ENCODE assay signal across 1 cellular context in the genomic region with DNA sequence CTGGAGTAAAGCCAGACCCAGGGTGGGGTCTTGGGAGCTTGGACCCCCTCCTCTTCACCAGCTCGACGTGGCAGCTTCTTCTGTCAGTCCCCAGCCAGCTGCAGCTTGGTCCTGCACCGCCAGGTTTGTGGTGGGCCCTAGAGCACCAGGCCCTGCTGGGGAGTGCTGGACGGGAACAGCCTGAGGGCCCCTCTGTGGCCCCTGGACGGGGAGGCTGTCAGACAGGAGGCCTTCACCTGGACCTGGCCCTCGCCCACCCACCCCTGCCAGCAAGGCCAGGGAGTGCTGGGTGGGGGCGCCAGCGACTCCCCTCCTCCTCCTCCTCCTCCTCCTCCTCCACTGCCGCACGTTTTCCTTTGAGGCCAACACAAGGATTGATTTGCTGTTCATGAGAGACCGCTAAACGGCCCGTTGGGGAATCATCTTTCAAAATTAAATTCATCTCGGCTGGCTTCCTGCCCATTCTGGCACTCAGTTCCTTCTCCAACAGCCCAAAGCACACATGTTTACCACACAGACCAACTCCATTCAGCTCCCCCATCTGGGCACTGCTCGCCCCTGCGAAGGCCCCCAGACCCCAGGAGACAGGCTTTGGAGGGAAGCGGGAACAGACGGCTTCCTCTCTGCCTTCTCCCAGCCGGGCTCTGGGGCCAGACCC.
TF ChIP-seq lines count a peak whose summit lies in the region.

No MANE protein-coding gene starts in this region.

TF ChIP-seq in H1, 55 proteins besides CTCF, POLR2A, EP300 and RAD21:
- no peak for TF ChIP-seq E2F6 (IDR thresholded peaks at IDR 0.05)
- 0 out of 4 replicates have a peak, but pooled peaks of 1 of the 2 experiments have one; percentile 39 for TF ChIP-seq SIN3A (conservative IDR thresholded peaks at IDR 0.05 in 1 of 2, IDR thresholded peaks at IDR 0.05 in 1 of 2; ENCODE audit: low read depth in 1 of 2, low read length in 2 of 2)
- 0 out of 2 replicates have a peak, but pooled peaks have one; percentile 21 for TF ChIP-seq GABPA (IDR thresholded peaks at IDR 0.05; ENCODE audit: borderline replicate concordance, insufficient read depth, low read length)
